In the genomic region with DNA sequence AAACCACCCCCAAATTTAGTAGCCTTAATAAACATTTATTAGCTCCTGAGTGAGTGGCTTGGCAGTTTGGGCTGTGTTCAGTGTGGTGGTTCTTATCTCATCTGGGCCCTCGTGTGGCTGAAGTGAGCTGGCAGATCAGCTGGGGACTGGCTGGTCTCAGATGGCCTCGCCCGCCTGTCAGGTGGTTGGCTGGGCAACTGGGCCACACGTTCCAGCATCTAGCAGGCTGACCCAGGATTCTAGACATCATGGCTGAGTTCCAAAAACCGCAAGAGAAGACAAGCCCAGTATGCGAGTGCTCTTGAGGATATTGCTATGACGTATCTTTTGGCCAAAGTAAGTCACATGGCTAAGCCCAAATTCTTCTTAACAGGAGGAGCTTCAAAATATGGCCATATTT, we compare ENCODE assay signal across 8 cellular contexts. TPM values are rescaled to one million over a fixed set of nuclear protein-coding genes. Genes with fewer than 3 reads are reported as not detected.
DNase-seq lines count a peak whose midpoint lies in the region; ATAC-seq, FAIRE-seq and TF ChIP-seq lines count a peak whose summit lies in the region.

No MANE protein-coding gene starts in this region.

- H3K4me1 Mint-ChIP-seq in naive thymus-derived CD4-positive, alpha-beta T cell = peaks cover 1 to 27% (median 18%) of the 10 kb centered on the region in 7 donors

- H3K27ac ChIP-seq in BLaER1 (peak overlapping the region; percentile 39; the same call in 1 of the 2 replicates), endothelial cell of umbilical vein (ENCODE audit: insufficient read depth, low read depth, low read length) (no peak overlapping the region)
- H3K27ac ChIP-seq in naive thymus-derived CD4-positive, alpha-beta T cell (ENCODE audit: low read depth, low read length) = no peak overlapping the region

- no peaks in the 10 kb centered on the region for H3K9me3 Mint-ChIP-seq in naive thymus-derived CD4-positive, alpha-beta T cell

- TF ChIP-seq CTCF in endothelial cell of umbilical vein (IDR thresholded peaks at IDR 0.05; ENCODE audit: extremely low read depth in 1 of 2, insufficient read depth in 1 of 2, low read depth in 1 of 2, low read length in 2 of 2) = no peak
- TF ChIP-seq CTCF in GM10248 (IDR thresholded peaks at IDR 0.05; ENCODE audit: control extremely low read depth, extremely low read depth, low read depth, missing control alignments) = no peak

- H2AFZ ChIP-seq in endothelial cell of umbilical vein (ENCODE audit: low read depth, low read length) = no peak overlapping the region

- no peaks in the 10 kb centered on the region for H3K27me3 ChIP-seq in BLaER1
- no peaks in the 10 kb centered on the region for H3K27me3 ChIP-seq in endothelial cell of umbilical vein (ENCODE audit: control insufficient read depth in 2 of 2, insufficient read depth in 2 of 2, low read length in 2 of 2)
- no peaks in the 10 kb centered on the region for H3K27me3 ChIP-seq in naive thymus-derived CD4-positive, alpha-beta T cell (ENCODE audit: control insufficient read depth in 2 of 2, insufficient read depth in 2 of 2, low read length in 2 of 2)

- no peaks in the 10 kb centered on the region for H3K9me1 ChIP-seq in endothelial cell of umbilical vein (replicated peaks; ENCODE audit: control insufficient read depth, extremely low read depth, insufficient read depth, low read length)

- DNase-seq in NCI-H2029 treated with DMSO at 0.1 percent for 48 hours (lab: John Stamatoyannopoulos, UW) (peak; percentile 96), endothelial cell of umbilical vein (ENCODE audit: low read depth, low spot score) (peak; percentile 32), retina (no peak), GM10248 (ENCODE audit: extremely low spot score) (no peak)
- no peak for DNase-seq in naive thymus-derived CD4-positive, alpha-beta T cell
- no peak for DNase-seq in stimulated activated CD8-positive, alpha-beta memory T cell treated with anti-CD3 and anti-CD28 coated beads, Interleukin-4, amount 100 ng/mL, for 48 hours

- peak; percentile 4 for FAIRE-seq in endothelial cell of umbilical vein (lab: Jason Lieb, UNC)

- BruUV-seq in endothelial cell of umbilical vein (replicated peaks; lab: Mats Ljungman, UMichigan) = no TSS peak

- POLR2A ChIA-PET in endothelial cell of umbilical vein (lab: Charles Lee) (no interaction called here), GM10248 (lab: Yijun Ruan, JAX) (interaction anchor here (0.7 kb wide), 1 partner anchor 17 kb away, joined by 3 read pairs; no protein-coding TSS in a partner anchor)
- POLR2A ChIA-PET in naive thymus-derived CD4-positive, alpha-beta T cell (lab: Charles Lee) = no interaction called here

- peaks cover 4 to 46% (median 13%) of the 10 kb centered on the region in 5 donors for H3K36me3 Mint-ChIP-seq in naive thymus-derived CD4-positive, alpha-beta T cell

- H3K9ac ChIP-seq in BLaER1 = 0 out of 2 replicates have a peak overlapping the region, but pooled peaks have one; percentile 7
- H3K9ac ChIP-seq in endothelial cell of umbilical vein (replicated peaks; ENCODE audit: extremely low read depth, insufficient read depth, low read length) = no peak overlapping the region

- H4K20me1 ChIP-seq in BLaER1 = peaks cover 100% of the 10 kb centered on the region
- H4K20me1 ChIP-seq in endothelial cell of umbilical vein (replicated peaks; ENCODE audit: control insufficient read depth, extremely low read depth, insufficient read depth, low read length) = no peaks in the 10 kb centered on the region

- H3K4me2 ChIP-seq in BLaER1 (peak overlapping the region; percentile 65), endothelial cell of umbilical vein (ENCODE audit: insufficient read depth, low read length) (no peak overlapping the region)

- no peaks in the 10 kb centered on the region for H3K79me2 ChIP-seq in endothelial cell of umbilical vein (ENCODE audit: control insufficient read depth, insufficient read depth, low read length)

- H3K4me3 ChIP-seq in BLaER1 (no peak overlapping the region), endothelial cell of umbilical vein (replicated peaks in 1 of 3; ENCODE audit: insufficient read depth in 1 of 3, low read depth in 1 of 3, low read length in 3 of 3) (no peak overlapping the region)
- H3K4me3 ChIP-seq in naive thymus-derived CD4-positive, alpha-beta T cell (ENCODE audit: low read length) = no peak overlapping the region

- dilution Hi-C loops in endothelial cell of umbilical vein (cut with MboI; ENCODE audit: extremely low pct_ligation_motif_present, low sequenced_read_pairs) = no loop called here

- H3K9me3 ChIP-seq in BLaER1 (no peaks in the 10 kb centered on the region), endothelial cell of umbilical vein (replicated peaks; ENCODE audit: control insufficient read depth, insufficient read depth, low read length) (no peaks in the 10 kb centered on the region)
- no peaks in the 10 kb centered on the region for H3K9me3 ChIP-seq in naive thymus-derived CD4-positive, alpha-beta T cell (ENCODE audit: control insufficient read depth in 2 of 3, low read length in 3 of 3)

- CTCF ChIA-PET in endothelial cell of umbilical vein (lab: Charles Lee) (interaction anchor here (0.6 to 2.8 kb wide), 6 partner anchors 12 to 1766 kb away, joined by 3 to 13 read pairs (median 6); no protein-coding TSS in a partner anchor), GM10248 (lab: Yijun Ruan, JAX) (interaction anchor here (0.9 to 1.3 kb wide), 4 partner anchors 9 to 21 kb away, joined by 3 to 5 read pairs (median 4); no protein-coding TSS in a partner anchor)
- CTCF ChIA-PET in naive thymus-derived CD4-positive, alpha-beta T cell (lab: Charles Lee) = no interaction called here

- TF ChIP-seq POLR2A in endothelial cell of umbilical vein (IDR thresholded peaks at IDR 0.05; ENCODE audit: low read depth, low read length) = no peak

- intact Hi-C loops in endothelial cell of umbilical vein (cut with micrococcal nuclease) = no loop called here
- intact Hi-C loops in naive thymus-derived CD4-positive, alpha-beta T cell (cut with micrococcal nuclease) = no loop called here

- H3K36me3 ChIP-seq in BLaER1 (peaks cover 99% of the 10 kb centered on the region), endothelial cell of umbilical vein (ENCODE audit: control insufficient read depth in 2 of 2, extremely low read depth in 1 of 2, insufficient read depth in 2 of 2, low read length in 2 of 2) (peaks cover 12 to 27% of the 10 kb centered on the region in 2 experiments)
- peaks cover 3 to 77% (median 4%) of the 10 kb centered on the region in 3 experiments for H3K36me3 ChIP-seq in naive thymus-derived CD4-positive, alpha-beta T cell (ENCODE audit: control insufficient read depth in 2 of 3, insufficient read depth in 3 of 3, low read length in 3 of 3)

- H3K27ac Mint-ChIP-seq in naive thymus-derived CD4-positive, alpha-beta T cell = peak overlapping the region in 7 of 9 donors; percentile 27 to 82 (median 65)

- no peak overlapping the region for H3K4me3 Mint-ChIP-seq in naive thymus-derived CD4-positive, alpha-beta T cell

- ATAC-seq in naive thymus-derived CD4-positive, alpha-beta T cell = peak; percentile 30
- ATAC-seq in GM21423 (IDR thresholded peaks at IDR 0.05; ENCODE audit: unreplicated experiment) = no peak

- H3K4me1 ChIP-seq in BLaER1 (peaks cover 37% of the 10 kb centered on the region), endothelial cell of umbilical vein (ENCODE audit: control insufficient read depth, extremely low read depth, insufficient read depth, low read length) (no peaks in the 10 kb centered on the region)
- no peaks in the 10 kb centered on the region for H3K4me1 ChIP-seq in naive thymus-derived CD4-positive, alpha-beta T cell (ENCODE audit: control insufficient read depth in 2 of 2, insufficient read depth in 2 of 2, low read length in 2 of 2)

- H3K27me3 Mint-ChIP-seq in naive thymus-derived CD4-positive, alpha-beta T cell = no peaks in the 10 kb centered on the region

TF ChIP-seq in endothelial cell of umbilical vein, 7 proteins besides CTCF, POLR2A, EP300 and RAD21:
- TF ChIP-seq JUN (IDR thresholded peaks at IDR 0.05; ENCODE audit: borderline replicate concordance, insufficient read depth, insufficient read length, low read depth) = no peak
- no peak for TF ChIP-seq EZH2 (IDR thresholded peaks at IDR 0.05; ENCODE audit: borderline replicate concordance, low read depth, low read length, severe bottlenecking)
- no peak for TF ChIP-seq POLR2AphosphoS5 (IDR thresholded peaks at IDR 0.05; ENCODE audit: insufficient read depth, low read depth, low read length)
- TF ChIP-seq GATA2 (IDR thresholded peaks at IDR 0.05; ENCODE audit: insufficient read depth, insufficient read length, low read depth, low read length) = no peak
- no peak for TF ChIP-seq FOS (IDR thresholded peaks at IDR 0.05; ENCODE audit: borderline replicate concordance, insufficient read depth, low read length)
- TF ChIP-seq, protein P1, sequence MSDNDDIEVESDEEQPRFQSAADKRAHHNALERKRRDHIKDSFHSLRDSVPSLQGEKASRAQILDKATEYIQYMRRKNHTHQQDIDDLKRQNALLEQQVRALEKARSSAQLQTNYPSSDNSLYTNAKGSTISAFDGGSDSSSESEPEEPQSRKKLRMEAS (IDR thresholded peaks at IDR 0.05; ENCODE audit: insufficient read depth, insufficient read length) = no peak
- no peak for TF ChIP-seq MYC (IDR thresholded peaks at IDR 0.05; ENCODE audit: low read depth, low read length)

RNA-seq across cellular contexts. Expression of a gene that starts 28.9 kb away (rescaled TPM):
- 99.3 and 102 TPM in 2 replicates for total RNA-seq in endothelial cell of umbilical vein
- 34.0 and 38.8 TPM in 2 replicates for polyA plus RNA-seq in endothelial cell of umbilical vein
- 71.5 and 71.6 TPM in 2 replicates for polyA plus RNA-seq in endothelial cell of umbilical vein (2011; cell fraction: cytosol; rRNA removed)
- polyA plus RNA-seq in endothelial cell of umbilical vein (2011; cell fraction: nucleus; rRNA removed) = 31.0 and 42.1 TPM in 2 replicates
- 113 and 146 TPM in 2 replicates for polyA plus RNA-seq in endothelial cell of umbilical vein (2012)
- 19.8 and 26.1 TPM in 2 replicates for polyA minus RNA-seq in endothelial cell of umbilical vein
- 58.4 TPM for polyA minus RNA-seq in endothelial cell of umbilical vein (2011; cell fraction: cytosol; rRNA and poly(A)+ RNA removed)
- polyA minus RNA-seq in endothelial cell of umbilical vein (2011; cell fraction: nucleus; rRNA and poly(A)+ RNA removed) = 12.1 and 18.3 TPM in 2 replicates
- total RNA-seq in naive thymus-derived CD4-positive, alpha-beta T cell = 10 to 100 TPM; 16.8 to 68.4 (median 48.6) TPM
- 10 to 100 TPM; 20.2 to 21.2 TPM for polyA plus RNA-seq in naive thymus-derived CD4-positive, alpha-beta T cell

Comparison
In these comparisons a context has a peak if more than half of its experiments do, and no peak if none do; other contexts are left out.
1. DNase-seq: peak in NCI-H2029 treated with DMSO at 0.1 percent for 48 hours (single experiment) and endothelial cell of umbilical vein (single experiment); none in naive thymus-derived CD4-positive, alpha-beta T cell (0 of 9), stimulated activated CD8-positive, alpha-beta memory T cell treated with anti-CD3 and anti-CD28 coated beads, Interleukin-4, amount 100 ng/mL, for 48 hours (single experiment), retina (single experiment) and GM10248 (single experiment).